Comparison of ENCODE assay signal across 20 cellular contexts in genomic region chr20:14698605-14699373, GRCh38.
A peak's percentile ranks its signal among the peaks of the same experiment; 100 is the strongest.
DNase-seq lines count a peak whose midpoint lies in the region; ATAC-seq, FAIRE-seq and TF ChIP-seq lines count a peak whose summit lies in the region.
"Had no signal": no experiment of that assay in that cellular context is flagged by ENCODE, and none has a peak within 500 bp of the region (broad histone marks: within the 10 kb centered on the region; RNA-seq: fewer than 3 reads in every experiment).

No MANE protein-coding gene starts in this region.

- 25% methylated on average over 3 of the region's 3 CpGs for WGBS in liver
- 9% methylated on average over 3 of the region's 3 CpGs for WGBS in HepG2 (ENCODE audit: low lambda C conversion rate)
- 18 to 59% (median 48%) methylated on average over 3 of the region's 3 CpGs for WGBS in small intestine, 3 donors

- H3K4me1 ChIP-seq in liver (ENCODE audit: control insufficient read depth in 4 of 4, insufficient read depth in 4 of 4, low read length in 3 of 4) = peaks cover 2 to 27% (median 12%) of the 10 kb centered on the region in 4 donors
- H3K4me1 ChIP-seq in HepG2 (ENCODE audit: insufficient read depth, low read length) = 0 out of 2 replicates have a peak, but pooled peaks cover 4% of the 10 kb centered on the region
- peaks cover 31% of the 10 kb centered on the region for H3K4me1 ChIP-seq in foreskin keratinocyte
- H3K4me1 ChIP-seq in small intestine (ENCODE audit: control insufficient read depth in 2 of 2, insufficient read depth in 1 of 2, low read depth in 1 of 2, low read length in 1 of 2) = peaks cover 0 to 4% of the 10 kb centered on the region in 2 donors
- H3K4me1 ChIP-seq: BLaER1 treated with 17β-estradiol and CSF1 and Interleukin-3, amounts not matched to agents 10 nM and 100 nM had no signal

- no peaks in the 10 kb centered on the region for H4K20me1 ChIP-seq in HepG2 (ENCODE audit: insufficient read depth, low read length)
- H4K20me1 ChIP-seq: BLaER1 treated with 17β-estradiol and CSF1 and Interleukin-3, amounts not matched to agents 10 nM and 100 nM had no signal

- no peaks in the 10 kb centered on the region for H3K36me3 ChIP-seq in liver (ENCODE audit: control insufficient read depth in 4 of 4, insufficient read depth in 3 of 4, low read depth in 1 of 4, low read length in 3 of 4)
- H3K36me3 ChIP-seq in HepG2 (replicated peaks in 1 of 2; ENCODE audit: control insufficient read depth in 1 of 2, insufficient read depth in 2 of 2, low read length in 2 of 2) = no peaks in the 10 kb centered on the region
- H3K36me3 ChIP-seq in small intestine (ENCODE audit: control insufficient read depth in 2 of 2, insufficient read depth in 2 of 2, low read length in 2 of 2) = no peaks in the 10 kb centered on the region
- H3K36me3 ChIP-seq: BLaER1 treated with 17β-estradiol and CSF1 and Interleukin-3, amounts not matched to agents 10 nM and 100 nM had no signal

- H2AFZ ChIP-seq in HepG2 (ENCODE audit: low read length) = no peak overlapping the region

- H3K4me2 ChIP-seq in HepG2 (ENCODE audit: low read depth, low read length) = no peak overlapping the region
- H3K4me2 ChIP-seq: BLaER1 treated with 17β-estradiol and CSF1 and Interleukin-3, amounts not matched to agents 10 nM and 100 nM had no signal

- FAIRE-seq in HepG2 (lab: Jason Lieb, UNC) = no peak
- FAIRE-seq in small intestine (lab: Jason Lieb, UNC) = peak; percentile 75

- ATAC-seq in HepG2 = no peak
- ATAC-seq in foreskin keratinocyte = no peak
- no peak for ATAC-seq in HG03045 (IDR thresholded peaks at IDR 0.05; ENCODE audit: unreplicated experiment)

- peaks cover 61% of the 10 kb centered on the region for H3K4me1 Mint-ChIP-seq in mesothelial cell of epicardium
- H3K4me1 Mint-ChIP-seq: CD8-positive, alpha-beta memory T cell had no signal

- H3K9me3 ChIP-seq in liver (ENCODE audit: control insufficient read depth in 4 of 4, low read length in 3 of 4) (no peaks in the 10 kb centered on the region), HepG2 (ENCODE audit: low read length) (no peaks in the 10 kb centered on the region), small intestine (ENCODE audit: control insufficient read depth, low read depth) (no peaks in the 10 kb centered on the region)
- H3K9me3 ChIP-seq: BLaER1 treated with 17β-estradiol and CSF1 and Interleukin-3, amounts not matched to agents 10 nM and 100 nM had no signal

- H3K4me3 ChIP-seq in liver (ENCODE audit: low read depth in 1 of 3, low read length in 3 of 3) = peak overlapping the region in 1 of 3 donors; percentile 20
- no peak overlapping the region for H3K4me3 ChIP-seq in HepG2 (replicated peaks in 1 of 3; ENCODE audit: insufficient read depth in 1 of 3, low read depth in 2 of 3, low read length in 3 of 3)
- no peak overlapping the region for H3K4me3 ChIP-seq in small intestine (ENCODE audit: low read depth in 1 of 2, low read length in 2 of 2)
- H3K4me3 ChIP-seq: BLaER1 treated with 17β-estradiol and CSF1 and Interleukin-3, amounts not matched to agents 10 nM and 100 nM had no signal

- no peak overlapping the region for H3K4me3 Mint-ChIP-seq in mesothelial cell of epicardium
- H3K4me3 Mint-ChIP-seq: CD8-positive, alpha-beta memory T cell had no signal

- H3K36me3 Mint-ChIP-seq in mesothelial cell of epicardium = no peaks in the 10 kb centered on the region
- H3K36me3 Mint-ChIP-seq: CD8-positive, alpha-beta memory T cell had no signal

- intact Hi-C loops in HepG2 (cut with micrococcal nuclease; ENCODE audit: unreplicated experiment) = no loop called here

- TF ChIP-seq RAD21 in liver (IDR thresholded peaks at IDR 0.05) = no peak
- TF ChIP-seq RAD21 in HepG2 (CRISPR knock-in tag; IDR thresholded peaks at IDR 0.05) = no peak

- no TSS peak for BruUV-seq in HepG2 (replicated peaks; lab: Mats Ljungman, UMichigan)

- in situ Hi-C loops in HepG2 (cut with HindIII; ENCODE audit: extremely low pct_ligation_motif_present, low pct_unique_long_range_greater_than_20kb) = no loop called here

- TF ChIP-seq POLR2A in HepG2 (IDR thresholded peaks at IDR 0.05; ENCODE audit: insufficient read depth in 1 of 2, low read depth in 2 of 2, low read length in 2 of 2) = no peak

- TF ChIP-seq CTCF in liver (IDR thresholded peaks at IDR 0.05; ENCODE audit: low read depth, low read length, missing input control) = no peak
- no peak for TF ChIP-seq CTCF in HepG2 (CRISPR knock-in tag; IDR thresholded peaks at IDR 0.05)
- no peak for TF ChIP-seq CTCF in foreskin keratinocyte (conservative IDR thresholded peaks at IDR 0.05)
- TF ChIP-seq CTCF in mesothelial cell of epicardium (IDR thresholded peaks at IDR 0.05; ENCODE audit: unreplicated experiment) = no peak

- H3K9me3 Mint-ChIP-seq in mesothelial cell of epicardium = peaks cover 3% of the 10 kb centered on the region

- no peak for TF ChIP-seq EP300 in HepG2 (IDR thresholded peaks at IDR 0.05; ENCODE audit: low read depth in 2 of 2, low read length in 2 of 2)
- TF ChIP-seq EP300 in HepG2 (CRISPR knock-in tag; IDR thresholded peaks at IDR 0.05; ENCODE audit: borderline replicate concordance) = no peak

- H3K27me3 Mint-ChIP-seq in mesothelial cell of epicardium (ENCODE audit: low read depth) = no peaks in the 10 kb centered on the region
- H3K27me3 Mint-ChIP-seq: CD8-positive, alpha-beta memory T cell had no signal

- peak overlapping the region; percentile 76 for H3K27ac Mint-ChIP-seq in mesothelial cell of epicardium
- H3K27ac Mint-ChIP-seq: CD8-positive, alpha-beta memory T cell had no signal

- CTCF ChIA-PET in HepG2 (lab: Yijun Ruan, JAX; ENCODE audit: low intra/inter-chr PET ratio, low total read pairs) = no interaction called here

- no peaks in the 10 kb centered on the region for H3K79me2 ChIP-seq in HepG2 (ENCODE audit: insufficient read depth, low read length)

- peak overlapping the region in 1 of 2 donors; percentile 38 for H3K27ac ChIP-seq in liver (ENCODE audit: low read depth in 1 of 2, low read length in 2 of 2)
- no peak overlapping the region for H3K27ac ChIP-seq in HepG2 (ENCODE audit: extremely low read length, insufficient read depth, low read length)
- H3K27ac ChIP-seq in foreskin keratinocyte = peak overlapping the region; percentile 24
- no peak overlapping the region for H3K27ac ChIP-seq in small intestine (ENCODE audit: low read depth in 1 of 2, low read length in 1 of 2)
- H3K27ac ChIP-seq: BLaER1 treated with 17β-estradiol and CSF1 and Interleukin-3, amounts not matched to agents 10 nM and 100 nM had no signal

- H3K9ac ChIP-seq in liver (ENCODE audit: low read depth in 1 of 2, low read length in 2 of 2) (peak overlapping the region in 1 of 2 donors; percentile 23), HepG2 (ENCODE audit: insufficient read depth, low read depth, low read length) (no peak overlapping the region)
- H3K9ac ChIP-seq: BLaER1 treated with 17β-estradiol and CSF1 and Interleukin-3, amounts not matched to agents 10 nM and 100 nM had no signal

- DNase-seq in HepG2 (ENCODE audit: low spot score) (no peak), foreskin keratinocyte (no peak), mesothelial cell of epicardium (ENCODE audit: low spot score in 2 of 2, unreplicated experiment in 2 of 2) (no peak), small intestine (peak; percentile 27), globus pallidus (ENCODE audit: low spot score) (no peak), C1 segment of cervical spinal cord (lab: John Stamatoyannopoulos, UW) (no peak)
- DNase-seq: CD8-positive, alpha-beta memory T cell; DMS79; IMR-90; Karpas-422; NCI-H1048; NCI-H1436; NCI-H2029; NCI-H510A; NCI-H748 treated with DMSO at 0.1 percent for 48 hours; NK-92 treated with Interleukin-12 subunit alpha and Interleukin-12 subunit beta, amount 100 ng/mL, for 24 hours; Right ventricle myocardium superior had no signal

- POLR2A ChIA-PET in HepG2 (lab: Yijun Ruan, JAX) = no interaction called here

- H3K27me3 ChIP-seq in liver (ENCODE audit: control insufficient read depth in 4 of 4, insufficient read depth in 4 of 4, low read length in 3 of 4) (no peaks in the 10 kb centered on the region), HepG2 (ENCODE audit: control insufficient read depth in 1 of 2, insufficient read depth in 2 of 2, low read length in 2 of 2) (no peaks in the 10 kb centered on the region), foreskin keratinocyte (no peaks in the 10 kb centered on the region), small intestine (ENCODE audit: control insufficient read depth in 2 of 2, insufficient read depth in 2 of 2, low read length in 2 of 2) (no peaks in the 10 kb centered on the region)
- H3K27me3 ChIP-seq: BLaER1 treated with 17β-estradiol and CSF1 and Interleukin-3, amounts not matched to agents 10 nM and 100 nM had no signal

TF ChIP-seq in liver, 16 proteins besides CTCF, POLR2A, EP300 and RAD21 (continues in another document):
- TF ChIP-seq NR2F2 (IDR thresholded peaks at IDR 0.05) (no peak), ATF3 (IDR thresholded peaks at IDR 0.05) (no peak), RXRA (IDR thresholded peaks at IDR 0.05) (peak in 1 of 2 donors; percentile 16), YY1 (IDR thresholded peaks at IDR 0.05) (peak; percentile 27), TAF1 (conservative IDR thresholded peaks at IDR 0.05) (no peak), MAX (IDR thresholded peaks at IDR 0.05) (no peak), HNF4A (conservative IDR thresholded peaks at IDR 0.05) (peak in 1 of 2 donors; percentile 48), EGR1 (IDR thresholded peaks at IDR 0.05; ENCODE audit: low read depth in 2 of 2) (no peak)

TF ChIP-seq in HepG2, 621 proteins besides CTCF, POLR2A, EP300 and RAD21 (continues in another document):
- no peak for TF ChIP-seq ZFP1 (CRISPR knock-in tag; IDR thresholded peaks at IDR 0.05)
